Comparison of ENCODE assay signal across 10 cellular contexts in genomic region chr12:76266797-76267196, GRCh38.
DNase-seq lines count a peak whose midpoint lies in the region; ATAC-seq and TF ChIP-seq lines count a peak whose summit lies in the region.
"Had no signal": no experiment of that assay in that cellular context is flagged by ENCODE, and none has a peak within 500 bp of the region (broad histone marks: within the 10 kb centered on the region; RNA-seq: fewer than 3 reads in every experiment).

No MANE protein-coding gene starts in this region.

- intact Hi-C loops in PC-3 (cut with micrococcal nuclease) (no loop called here), prostate gland (cut with DNase I) (no loop called here)

- H3K4me2 ChIP-seq in PC-3 (ENCODE audit: low read length) = no peak overlapping the region

- H3K4me3 ChIP-seq in PC-3 (ENCODE audit: low read length) (no peak overlapping the region), prostate gland (no peak overlapping the region)

- no peaks in the 10 kb centered on the region for H4K20me1 ChIP-seq in PC-3 (ENCODE audit: low read length)

- no peak overlapping the region for H3K9ac ChIP-seq in PC-3 (ENCODE audit: low read length)

- H3K36me3 Mint-ChIP-seq in activated naive CD8-positive, alpha-beta T cell treated with anti-CD3 and anti-CD28 coated beads for 36 hours = no peaks in the 10 kb centered on the region

- H2AFZ ChIP-seq in PC-3 (ENCODE audit: low read length) = no peak overlapping the region

- no peaks in the 10 kb centered on the region for H3F3A ChIP-seq in PC-3 (ENCODE audit: low read length, unreplicated experiment)

- H3K27me3 ChIP-seq in PC-3 (ENCODE audit: low read length) = no peaks in the 10 kb centered on the region
- no peaks in the 10 kb centered on the region for H3K27me3 ChIP-seq in prostate gland (replicated peaks; ENCODE audit: insufficient read depth)

- H3K36me3 ChIP-seq in PC-3 (ENCODE audit: low read depth, low read length) = no peaks in the 10 kb centered on the region
- no peaks in the 10 kb centered on the region for H3K36me3 ChIP-seq in prostate gland

- ATAC-seq in PC-3 = peak; percentile 42; the same call in 1 of the 2 replicates
- ATAC-seq in GM18520 (IDR thresholded peaks at IDR 0.05; ENCODE audit: unreplicated experiment) = no peak
- ATAC-seq: Panc1 had no signal

- H3K9me3 ChIP-seq in PC-3 (ENCODE audit: low read length) (no peaks in the 10 kb centered on the region), prostate gland (no peaks in the 10 kb centered on the region)

- DNase-seq in ELR (ENCODE audit: low read depth) (peak; percentile 86), PC-3 (peak; percentile 20), fibroblast of gingiva (ENCODE audit: low read depth) (peak; percentile 61), prostate gland (ENCODE audit: low spot score) (peak; percentile 39), D341Med (ENCODE audit: low spot score) (no peak)
- DNase-seq in activated CD4-positive, alpha-beta T cell treated with anti-CD3 and anti-CD28 coated beads, Interleukin-2, amount 50 U/mL, for 4 hours = no peak
- DNase-seq in activated naive CD8-positive, alpha-beta T cell treated with anti-CD3 and anti-CD28 coated beads for 36 hours = no peak

- no peaks in the 10 kb centered on the region for H3K9me2 ChIP-seq in PC-3 (replicated peaks; ENCODE audit: low read length)

- H3K4me1 ChIP-seq in PC-3 (ENCODE audit: insufficient read depth, low read length) (no peaks in the 10 kb centered on the region), prostate gland (replicated peaks) (no peaks in the 10 kb centered on the region)

- no peak overlapping the region for H3K4me3 Mint-ChIP-seq in activated naive CD8-positive, alpha-beta T cell treated with anti-CD3 and anti-CD28 coated beads for 36 hours
- H3K4me3 Mint-ChIP-seq: dendritic cell treated with granulocyte-macrophage colony-stimulating factor and Interleukin-4, amounts not matched to agents 40 ng/mL and 50 ng/mL, for 4 days had no signal

- POLR2A ChIA-PET in PC-3 (lab: Charles Lee; ENCODE audit: unreplicated experiment) = no interaction called here

- no peaks in the 10 kb centered on the region for H3K79me2 ChIP-seq in PC-3 (ENCODE audit: low read length)

- CTCF ChIA-PET in PC-3 (lab: Charles Lee) = interaction anchor here (0.5 kb wide), 1 partner anchor 30 kb away, joined by 5 read pairs; no protein-coding TSS in a partner anchor

- H3K27ac ChIP-seq in PC-3 (ENCODE audit: low read length) = no peak overlapping the region
- H3K27ac ChIP-seq in prostate gland = peak overlapping the region; percentile 14 to 51

- no peaks in the 10 kb centered on the region for H3K9me3 Mint-ChIP-seq in activated naive CD8-positive, alpha-beta T cell treated with anti-CD3 and anti-CD28 coated beads for 36 hours
- H3K9me3 Mint-ChIP-seq: dendritic cell treated with granulocyte-macrophage colony-stimulating factor and Interleukin-4, amounts not matched to agents 40 ng/mL and 50 ng/mL, for 4 days had no signal

- 9% methylated on average over 2 of the region's 2 CpGs for WGBS in prostate gland

- H3K27ac Mint-ChIP-seq in activated naive CD8-positive, alpha-beta T cell treated with anti-CD3 and anti-CD28 coated beads for 36 hours = no peak overlapping the region
- H3K27ac Mint-ChIP-seq: dendritic cell treated with granulocyte-macrophage colony-stimulating factor and Interleukin-4, amounts not matched to agents 40 ng/mL and 50 ng/mL, for 4 days had no signal

- H3K4me1 Mint-ChIP-seq in activated naive CD8-positive, alpha-beta T cell treated with anti-CD3 and anti-CD28 coated beads for 36 hours = peaks cover 2% of the 10 kb centered on the region

- TF ChIP-seq CTCF in PC-3 (conservative IDR thresholded peaks at IDR 0.05; ENCODE audit: low read depth, low read length) = no peak
- TF ChIP-seq CTCF in prostate gland (IDR thresholded peaks at IDR 0.05) = no peak

- H3K27me3 Mint-ChIP-seq in activated naive CD8-positive, alpha-beta T cell treated with anti-CD3 and anti-CD28 coated beads for 36 hours = peaks cover 35% of the 10 kb centered on the region

- no TSS peak for BruUV-seq in PC-3 (replicated peaks; lab: Mats Ljungman, UMichigan)

- no peak for TF ChIP-seq POLR2A in prostate gland (IDR thresholded peaks at IDR 0.05)

Comparison
In these comparisons a context has a peak if more than half of its experiments do, and no peak if none do; other contexts are left out.
1. DNase-seq: peak in ELR (single experiment), PC-3 (single experiment), fibroblast of gingiva (single experiment) and prostate gland (single experiment); none in D341Med (single experiment), activated CD4-positive, alpha-beta T cell treated with anti-CD3 and anti-CD28 coated beads, Interleukin-2, amount 50 U/mL, for 4 hours (0 of 2) and activated naive CD8-positive, alpha-beta T cell treated with anti-CD3 and anti-CD28 coated beads for 36 hours (single experiment).